In genomic region chr6:134436281-134436815, GRCh38 we compare ENCODE assay signal across 8 cellular contexts.
DNase-seq lines count a peak whose midpoint lies in the region; TF ChIP-seq lines count a peak whose summit lies in the region.

No MANE protein-coding gene starts in this region.

- no peaks in the 10 kb centered on the region for H3K27me3 Mint-ChIP-seq in HFFc6 (ENCODE audit: insufficient read depth)

- no peaks in the 10 kb centered on the region for H3K36me3 ChIP-seq in rectal smooth muscle tissue (ENCODE audit: control insufficient read depth, insufficient read depth, low read length)

- H3K27ac ChIP-seq in rectal smooth muscle tissue (ENCODE audit: low read depth, low read length): no peak overlapping the region

- TF ChIP-seq CTCF in GM13977 (IDR thresholded peaks at IDR 0.05; ENCODE audit: extremely low read depth, insufficient read depth, missing control alignments) (no peak), HFFc6 (IDR thresholded peaks at IDR 0.05) (no peak), fibroblast of the aortic adventitia (IDR thresholded peaks at IDR 0.05; ENCODE audit: insufficient read depth, low read length) (no peak)

- in situ Hi-C loops in GM13977 (cut with MboI; ENCODE audit: low pct_unique_long_range_greater_than_20kb, low sequenced_read_pairs, unreplicated experiment): no loop called here

- H3K9me3 Mint-ChIP-seq in HFFc6: no peaks in the 10 kb centered on the region

- H3K4me1 Mint-ChIP-seq in HFFc6 (ENCODE audit: low read depth): peaks cover 36% of the 10 kb centered on the region

- peak overlapping the region; percentile 78 for H3K4me3 Mint-ChIP-seq in HFFc6

- H3K27ac Mint-ChIP-seq in HFFc6: peak overlapping the region; percentile 95

- DNase-seq in GM13977 (ENCODE audit: low spot score) (peak; percentile 57), HFFc6 (peak; percentile 96), NCI-H2227 treated with DMSO at 0.1 percent for 48 hours (lab: John Stamatoyannopoulos, UW) (peak; percentile 23), activated T-cell treated with anti-CD3 and anti-CD28 coated beads for 4 hours (peak; percentile 57), fibroblast of the aortic adventitia (ENCODE audit: low read depth) (peak; percentile 96), KG1 (lab: John Stamatoyannopoulos, UW) (no peak), NCI-H1436 treated with DMSO at 0.1 percent for 48 hours (lab: John Stamatoyannopoulos, UW) (no peak)

- peak overlapping the region; percentile 6 for H3K4me3 ChIP-seq in fibroblast of the aortic adventitia (ENCODE audit: low read depth, low read length)
- H3K4me3 ChIP-seq in rectal smooth muscle tissue (ENCODE audit: low read length): peak overlapping the region; percentile 34

- no peak overlapping the region for H3K9ac ChIP-seq in rectal smooth muscle tissue (ENCODE audit: low read length)

- no peaks in the 10 kb centered on the region for H3K36me3 Mint-ChIP-seq in HFFc6 (ENCODE audit: low read depth)

- H3K4me1 ChIP-seq in rectal smooth muscle tissue (ENCODE audit: control insufficient read depth, insufficient read depth, low read length): no peaks in the 10 kb centered on the region

- no peaks in the 10 kb centered on the region for H3K27me3 ChIP-seq in rectal smooth muscle tissue (ENCODE audit: control insufficient read depth, insufficient read depth, low read length)

Comparison
In these comparisons a context has a peak if more than half of its experiments do, and no peak if none do; other contexts are left out.
1. DNase-seq: peak in GM13977 (single experiment), HFFc6 (single experiment), NCI-H2227 treated with DMSO at 0.1 percent for 48 hours (single experiment), activated T-cell treated with anti-CD3 and anti-CD28 coated beads for 4 hours (single experiment) and fibroblast of the aortic adventitia (single experiment); none in KG1 (single experiment) and NCI-H1436 treated with DMSO at 0.1 percent for 48 hours (single experiment).